26 cellular contexts compared by ENCODE assay signal in genomic region chr7:158188676-158189075, GRCh38.
DNase-seq lines count a peak whose midpoint lies in the region; ATAC-seq, FAIRE-seq and TF ChIP-seq lines count a peak whose summit lies in the region.
"Had no signal": no experiment of that assay in that cellular context is flagged by ENCODE, and none has a peak within 500 bp of the region (broad histone marks: within the 10 kb centered on the region; RNA-seq: fewer than 3 reads in every experiment).

No MANE protein-coding gene starts in this region.

- no peak overlapping the region for H2BK12ac ChIP-seq in H9 (ENCODE audit: insufficient read length, low read depth, low read length)

- DNase-seq in H9 (peak; percentile 14), osteoblast (ENCODE audit: insufficient read length, low spot score, missing footprints) (peak; percentile 57), glomerular visceral epithelial cell (ENCODE audit: extremely low spot score) (no peak), GM19238 (ENCODE audit: insufficient read length, low spot score) (no peak), T-helper 2 cell (no peak), HepG2 (ENCODE audit: low spot score) (no peak)
- DNase-seq: 8988T; ACHN; AML-193; BE2C; Calu3; CD4-positive, alpha-beta T cell; COR-L47; DMS53; DND-41; GDM1; GM23248; H7 had no signal

- H3K23ac ChIP-seq in H9 (ENCODE audit: insufficient read length, low read depth, low read length), result no peak overlapping the region

- no peaks in the 10 kb centered on the region for H3K27me3 Mint-ChIP-seq in H9 (ENCODE audit: low read depth)

- no peak overlapping the region for H3T11ph ChIP-seq in H9 (ENCODE audit: low read length)

- no peak for FAIRE-seq in HepG2 (lab: Jason Lieb, UNC)
- FAIRE-seq: A549, GM12878, GM18507, H1 had no signal

- no peaks in the 10 kb centered on the region for H3K27me3 ChIP-seq in H9 (ENCODE audit: insufficient read depth, low read length)
- no peaks in the 10 kb centered on the region for H3K27me3 ChIP-seq in iPS-20b (ENCODE audit: insufficient read depth, low read length)
- H3K27me3 ChIP-seq in osteoblast (ENCODE audit: insufficient read depth, low read length), result no peaks in the 10 kb centered on the region
- H3K27me3 ChIP-seq in HepG2 (ENCODE audit: control insufficient read depth in 1 of 2, insufficient read depth in 2 of 2, low read length in 2 of 2), result no peaks in the 10 kb centered on the region
- H3K27me3 ChIP-seq: BE2C; BLaER1 treated with 17β-estradiol and CSF1 and Interleukin-3, amounts not matched to agents 10 nM and 100 nM had no signal

- no peak overlapping the region for H3K14ac ChIP-seq in H9 (ENCODE audit: insufficient read depth, low read length)

- no peak overlapping the region for H2BK20ac ChIP-seq in H9 (ENCODE audit: low read depth, low read length, poor library complexity, severe bottlenecking)

- H3K4me1 ChIP-seq in H9 (ENCODE audit: insufficient read depth, low read length) (no peaks in the 10 kb centered on the region), iPS-20b (ENCODE audit: insufficient read depth, low read length) (no peaks in the 10 kb centered on the region), osteoblast (ENCODE audit: insufficient read depth, low read length) (no peaks in the 10 kb centered on the region), HepG2 (ENCODE audit: insufficient read depth, low read length) (no peaks in the 10 kb centered on the region)
- H3K4me1 ChIP-seq: A549; BE2C; BLaER1 treated with 17β-estradiol and CSF1 and Interleukin-3, amounts not matched to agents 10 nM and 100 nM had no signal

- H3K27ac Mint-ChIP-seq in H9, result no peak overlapping the region; a peak in 1 of 7 replicates
- H3K27ac Mint-ChIP-seq: CD14-positive monocyte; CD4-positive, alpha-beta T cell had no signal

- in situ Hi-C loops in HepG2 (cut with HindIII; ENCODE audit: extremely low pct_ligation_motif_present, low pct_unique_long_range_greater_than_20kb), result no loop called here

- H3K79me2 ChIP-seq in H9 (ENCODE audit: insufficient read depth, low read length), result no peaks in the 10 kb centered on the region
- H3K79me2 ChIP-seq in osteoblast (ENCODE audit: insufficient read depth, low read length), result no peaks in the 10 kb centered on the region
- H3K79me2 ChIP-seq in HepG2 (ENCODE audit: insufficient read depth, low read length), result no peaks in the 10 kb centered on the region

- H3K9me3 Mint-ChIP-seq in H9, result no peaks in the 10 kb centered on the region; a peak in 2 of 5 replicates

- POLR2A ChIA-PET in HepG2 (lab: Yijun Ruan, JAX), result no interaction called here

- H3K18ac ChIP-seq in H9 (ENCODE audit: insufficient read length, low read depth, low read length), result no peak overlapping the region

- no peak overlapping the region for H4K8ac ChIP-seq in H9 (replicated peaks; ENCODE audit: insufficient read length, low read depth, low read length)

- no peak overlapping the region for H4K5ac ChIP-seq in H9 (ENCODE audit: insufficient read length, low read depth, low read length)

- H3K79me1 ChIP-seq in H9 (ENCODE audit: insufficient read depth, low read depth, low read length, poor library complexity, severe bottlenecking), result no peaks in the 10 kb centered on the region

- TF ChIP-seq RAD21 in HepG2 (CRISPR knock-in tag; IDR thresholded peaks at IDR 0.05), result no peak

- H3K4me3 ChIP-seq in iPS-20b (ENCODE audit: low read length) (peak overlapping the region; percentile 18; the same call in 1 of the 2 replicates), osteoblast (ENCODE audit: insufficient read depth, low read length) (no peak overlapping the region), HepG2 (replicated peaks in 1 of 3; ENCODE audit: insufficient read depth in 1 of 3, low read depth in 2 of 3, low read length in 3 of 3) (no peak overlapping the region)
- H3K4me3 ChIP-seq: A549; BLaER1 treated with 17β-estradiol and CSF1 and Interleukin-3, amounts not matched to agents 10 nM and 100 nM; GM12878; GM23248 had no signal

- no peak for ATAC-seq in HepG2
- ATAC-seq: A549, GM12878, HCT116 had no signal

- H3K9me3 ChIP-seq in H9 (ENCODE audit: control insufficient read depth, low read depth, low read length) (no peaks in the 10 kb centered on the region), iPS-20b (ENCODE audit: insufficient read depth, low read depth, low read length) (peaks cover 94% of the 10 kb centered on the region), osteoblast (ENCODE audit: low read depth, low read length) (no peaks in the 10 kb centered on the region), HepG2 (ENCODE audit: low read length) (no peaks in the 10 kb centered on the region)
- H3K9me3 ChIP-seq: A549, BE2C had no signal

- WGBS in H9 (ENCODE audit: extremely low coverage, insufficient read length, low lambda C conversion rate), result no CpG with 5 or more reads among the region's 15 CpGs
- 89% methylated on average over 12 of the region's 15 CpGs for WGBS in HepG2 (ENCODE audit: low lambda C conversion rate)

- no peak overlapping the region for H2BK5ac ChIP-seq in H9 (ENCODE audit: insufficient read length, low read length)

- H4K91ac ChIP-seq in H9 (ENCODE audit: insufficient read length, low read depth, low read length), result no peak overlapping the region

- H2AK5ac ChIP-seq in H9 (ENCODE audit: insufficient read length, low read length), result no peak overlapping the region

- CTCF ChIA-PET in HepG2 (lab: Yijun Ruan, JAX; ENCODE audit: low intra/inter-chr PET ratio, low total read pairs), result no interaction called here

- no TSS peak for BruUV-seq in HepG2 (replicated peaks; lab: Mats Ljungman, UMichigan)

- H2BK15ac ChIP-seq in H9 (ENCODE audit: low read depth, low read length), result no peak overlapping the region

- no peak for TF ChIP-seq POLR2A in HepG2 (IDR thresholded peaks at IDR 0.05; ENCODE audit: insufficient read depth in 1 of 2, low read depth in 2 of 2, low read length in 2 of 2)

- H3K36me3 Mint-ChIP-seq in H9 (ENCODE audit: insufficient read depth in 1 of 3, low read depth in 3 of 3), result no peaks in the 10 kb centered on the region; a peak in 1 of 7 replicates
- H3K36me3 Mint-ChIP-seq: CD14-positive monocyte had no signal

- H3K36me3 ChIP-seq in iPS-20b (ENCODE audit: insufficient read depth, low read depth, low read length), result no peaks in the 10 kb centered on the region
- H3K36me3 ChIP-seq in osteoblast (ENCODE audit: insufficient read depth, low read length), result no peaks in the 10 kb centered on the region
- no peaks in the 10 kb centered on the region; a peak in 1 of 5 replicates for H3K36me3 ChIP-seq in HepG2 (replicated peaks in 1 of 2; ENCODE audit: control insufficient read depth in 1 of 2, insufficient read depth in 2 of 2, low read length in 2 of 2)
- H3K36me3 ChIP-seq: BE2C had no signal

- H3K4me2 ChIP-seq in H9 (ENCODE audit: insufficient read depth, insufficient read length, low read length) (no peak overlapping the region), osteoblast (ENCODE audit: insufficient read depth, low read length) (no peak overlapping the region), HepG2 (ENCODE audit: low read depth, low read length) (no peak overlapping the region)
- H3K4me2 ChIP-seq: A549; BLaER1 treated with 17β-estradiol and CSF1 and Interleukin-3, amounts not matched to agents 10 nM and 100 nM had no signal

- H3K23me2 ChIP-seq in H9 (ENCODE audit: insufficient read length, low read depth, low read length, poor library complexity, severe bottlenecking), result no peaks in the 10 kb centered on the region

- H3K9ac ChIP-seq in H9 (ENCODE audit: extremely low read depth, insufficient read length, low read length) (no peak overlapping the region), iPS-20b (ENCODE audit: low read depth, low read length) (no peak overlapping the region), HepG2 (ENCODE audit: insufficient read depth, low read depth, low read length) (no peak overlapping the region)
- H3K9ac ChIP-seq: BLaER1 treated with 17β-estradiol and CSF1 and Interleukin-3, amounts not matched to agents 10 nM and 100 nM; GM23248 had no signal

- intact Hi-C loops in HepG2 (cut with micrococcal nuclease; ENCODE audit: unreplicated experiment), result no loop called here

- H3K56ac ChIP-seq in H9 (ENCODE audit: insufficient read length, low read depth, low read length), result no peak overlapping the region

- H2BK120ac ChIP-seq in H9 (ENCODE audit: low read depth, low read length, poor library complexity, severe bottlenecking), result no peak overlapping the region

- no peak overlapping the region for H3K4ac ChIP-seq in H9 (ENCODE audit: low read depth, low read length)

- H3K4me1 Mint-ChIP-seq in H9, result peaks cover 3 to 4% of the 10 kb centered on the region in 2 experiments; a peak in 2 of 4 replicates
- H3K4me1 Mint-ChIP-seq: CD14-positive monocyte had no signal

- H4K20me1 ChIP-seq in H9 (ENCODE audit: control insufficient read depth, insufficient read depth, insufficient read length) (no peaks in the 10 kb centered on the region), osteoblast (ENCODE audit: insufficient read depth, low read length) (no peaks in the 10 kb centered on the region), HepG2 (ENCODE audit: insufficient read depth, low read length) (peaks cover 4% of the 10 kb centered on the region; the same call in 1 of the 2 replicates)
- H4K20me1 ChIP-seq: BLaER1 treated with 17β-estradiol and CSF1 and Interleukin-3, amounts not matched to agents 10 nM and 100 nM had no signal

- no peak overlapping the region for H2AFZ ChIP-seq in H9 (ENCODE audit: low read length)
- H2AFZ ChIP-seq in osteoblast (ENCODE audit: low read length), result no peak overlapping the region
- no peak overlapping the region for H2AFZ ChIP-seq in HepG2 (ENCODE audit: low read length)
- H2AFZ ChIP-seq: GM23248 had no signal

- TF ChIP-seq EP300 in HepG2 (IDR thresholded peaks at IDR 0.05; ENCODE audit: low read depth in 2 of 2, low read length in 2 of 2), result no peak
- TF ChIP-seq EP300 in HepG2 (CRISPR knock-in tag; IDR thresholded peaks at IDR 0.05; ENCODE audit: borderline replicate concordance), result no peak

- no peak overlapping the region for H3K27ac ChIP-seq in H9 (ENCODE audit: insufficient read length, low read depth, low read length)
- no peak overlapping the region for H3K27ac ChIP-seq in iPS-20b (ENCODE audit: low read length)
- no peak overlapping the region for H3K27ac ChIP-seq in osteoblast (ENCODE audit: low read depth, low read length)
- no peak overlapping the region for H3K27ac ChIP-seq in HepG2 (ENCODE audit: extremely low read length, insufficient read depth, low read length)
- H3K27ac ChIP-seq: A549; BLaER1 treated with 17β-estradiol and CSF1 and Interleukin-3, amounts not matched to agents 10 nM and 100 nM; GM23248 had no signal

- TF ChIP-seq CTCF in H9 (conservative IDR thresholded peaks at IDR 0.05) (no peak), osteoblast (IDR thresholded peaks at IDR 0.05; ENCODE audit: extremely low read depth, low read depth, low read length) (no peak), HepG2 (CRISPR knock-in tag; IDR thresholded peaks at IDR 0.05) (no peak)

- no peak overlapping the region for H3K4me3 Mint-ChIP-seq in H9
- H3K4me3 Mint-ChIP-seq: CD14-positive monocyte; CD4-positive, alpha-beta T cell had no signal

TF ChIP-seq in HepG2, 621 proteins besides CTCF, POLR2A, EP300 and RAD21:
- TF ChIP-seq YEATS2 (CRISPR knock-in tag; IDR thresholded peaks at IDR 0.05; ENCODE audit: borderline replicate concordance), result no peak

Comparison
In these comparisons a context has a peak if more than half of its experiments do, and no peak if none do; other contexts are left out.
1. DNase-seq: peak in H9 (single experiment) and osteoblast (single experiment); none in glomerular visceral epithelial cell (single experiment), GM19238 (single experiment), T-helper 2 cell (0 of 5) and HepG2 (single experiment).